9 cellular contexts compared by ENCODE assay signal in the genomic region with DNA sequence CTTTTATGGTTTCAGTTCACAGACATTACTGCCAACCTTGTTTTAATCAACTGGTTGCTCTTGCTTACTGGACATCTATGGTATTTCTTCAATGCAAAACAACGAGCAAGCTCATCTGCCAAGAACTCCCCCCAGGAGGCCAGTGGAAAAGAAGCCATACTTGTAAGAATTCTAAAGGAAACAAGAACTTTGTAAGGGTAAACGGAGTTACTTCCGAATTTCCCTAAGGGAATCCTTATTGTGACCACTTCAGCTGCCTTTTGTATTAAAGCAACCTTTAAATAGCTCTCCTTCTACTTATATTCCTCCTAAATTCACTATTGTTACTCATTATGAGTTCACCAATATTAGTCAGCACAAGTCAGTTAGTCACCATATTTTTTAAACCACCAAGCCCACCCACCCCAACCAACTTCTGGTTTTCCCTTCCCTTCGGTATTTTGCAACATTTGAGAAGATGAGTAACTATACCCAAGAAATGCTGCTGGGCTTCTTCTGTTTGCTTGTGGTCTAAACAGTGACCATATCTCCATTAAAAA.
DNase-seq lines count a peak whose midpoint lies in the region; ATAC-seq and TF ChIP-seq lines count a peak whose summit lies in the region.
"Had no signal": no experiment of that assay in that cellular context is flagged by ENCODE, and none has a peak within 500 bp of the region (broad histone marks: within the 10 kb centered on the region; RNA-seq: fewer than 3 reads in every experiment).

No MANE protein-coding gene starts in this region.

- H4K20me1 ChIP-seq in OCI-LY3 (ENCODE audit: insufficient read depth, low read length), result no peaks in the 10 kb centered on the region
- H4K20me1 ChIP-seq in osteoblast (ENCODE audit: insufficient read depth, low read length), result no peaks in the 10 kb centered on the region

- ATAC-seq in GM18502 (IDR thresholded peaks at IDR 0.05; ENCODE audit: poor library complexity, unreplicated experiment), result no peak
- ATAC-seq in GM18517 (IDR thresholded peaks at IDR 0.05; ENCODE audit: unreplicated experiment), result no peak

- H3K27ac ChIP-seq in OCI-LY3 (ENCODE audit: low read length) (no peak overlapping the region), osteoblast (ENCODE audit: low read depth, low read length) (peak overlapping the region; percentile 79)

- H3K36me3 ChIP-seq in OCI-LY3 (replicated peaks; ENCODE audit: low read depth, low read length) (no peaks in the 10 kb centered on the region), osteoblast (ENCODE audit: insufficient read depth, low read length) (peaks cover 2% of the 10 kb centered on the region)

- H3K4me2 ChIP-seq in OCI-LY3 (ENCODE audit: low read length), result peak overlapping the region; percentile 22
- peak overlapping the region; percentile 38 for H3K4me2 ChIP-seq in osteoblast (ENCODE audit: insufficient read depth, low read length)

- H3K9me3 ChIP-seq in OCI-LY3 (ENCODE audit: insufficient read depth, low read length) (no peaks in the 10 kb centered on the region), osteoblast (ENCODE audit: low read depth, low read length) (no peaks in the 10 kb centered on the region)

- DNase-seq in GM12865 (ENCODE audit: low read depth) (peak; percentile 12), amniotic epithelial cell (ENCODE audit: low read depth) (peak; percentile 93), osteoblast (ENCODE audit: insufficient read length, low spot score, missing footprints) (peak; percentile 35), NCI-H82 (lab: John Stamatoyannopoulos, UW) (no peak), NCI-H82 treated with DMSO at 0.1 percent for 48 hours (lab: John Stamatoyannopoulos, UW; ENCODE audit: unreplicated experiment) (no peak)
- DNase-seq: NCI-H774 had no signal

- no peaks in the 10 kb centered on the region for H3K27me3 ChIP-seq in OCI-LY3 (ENCODE audit: low read depth, low read length)
- H3K27me3 ChIP-seq in osteoblast (ENCODE audit: insufficient read depth, low read length), result peaks cover 24% of the 10 kb centered on the region

- TF ChIP-seq CTCF in GM12865 (IDR thresholded peaks at IDR 0.05; ENCODE audit: insufficient read depth, low read depth, low read length, missing control alignments) (no peak), OCI-LY3 (IDR thresholded peaks at IDR 0.05; ENCODE audit: low read depth, low read length) (no peak), osteoblast (IDR thresholded peaks at IDR 0.05; ENCODE audit: extremely low read depth, low read depth, low read length) (no peak)

- H2AFZ ChIP-seq in OCI-LY3 (ENCODE audit: low read depth, low read length) (no peak overlapping the region), osteoblast (ENCODE audit: low read length) (no peak overlapping the region)

- H3K4me1 ChIP-seq in OCI-LY3 (ENCODE audit: low read length) (peaks cover 53% of the 10 kb centered on the region), osteoblast (ENCODE audit: insufficient read depth, low read length) (peaks cover 74% of the 10 kb centered on the region)

- H3K4me3 ChIP-seq in GM12865 (ENCODE audit: low read depth, low read length) (no peak overlapping the region), OCI-LY3 (ENCODE audit: low read length) (no peak overlapping the region), osteoblast (ENCODE audit: insufficient read depth, low read length) (no peak overlapping the region)

- H3K79me2 ChIP-seq in OCI-LY3 (ENCODE audit: low read length), result no peaks in the 10 kb centered on the region
- H3K79me2 ChIP-seq in osteoblast (ENCODE audit: insufficient read depth, low read length), result peaks cover 53% of the 10 kb centered on the region

- H3K9ac ChIP-seq in OCI-LY3 (ENCODE audit: low read length), result no peak overlapping the region

Comparison
In these comparisons a context has a peak if more than half of its experiments do, and no peak if none do; other contexts are left out.
1. DNase-seq: peak in GM12865 (single experiment), amniotic epithelial cell (single experiment) and osteoblast (single experiment); none in NCI-H82 (single experiment) and NCI-H82 treated with DMSO at 0.1 percent for 48 hours (single experiment).